In the genomic region with DNA sequence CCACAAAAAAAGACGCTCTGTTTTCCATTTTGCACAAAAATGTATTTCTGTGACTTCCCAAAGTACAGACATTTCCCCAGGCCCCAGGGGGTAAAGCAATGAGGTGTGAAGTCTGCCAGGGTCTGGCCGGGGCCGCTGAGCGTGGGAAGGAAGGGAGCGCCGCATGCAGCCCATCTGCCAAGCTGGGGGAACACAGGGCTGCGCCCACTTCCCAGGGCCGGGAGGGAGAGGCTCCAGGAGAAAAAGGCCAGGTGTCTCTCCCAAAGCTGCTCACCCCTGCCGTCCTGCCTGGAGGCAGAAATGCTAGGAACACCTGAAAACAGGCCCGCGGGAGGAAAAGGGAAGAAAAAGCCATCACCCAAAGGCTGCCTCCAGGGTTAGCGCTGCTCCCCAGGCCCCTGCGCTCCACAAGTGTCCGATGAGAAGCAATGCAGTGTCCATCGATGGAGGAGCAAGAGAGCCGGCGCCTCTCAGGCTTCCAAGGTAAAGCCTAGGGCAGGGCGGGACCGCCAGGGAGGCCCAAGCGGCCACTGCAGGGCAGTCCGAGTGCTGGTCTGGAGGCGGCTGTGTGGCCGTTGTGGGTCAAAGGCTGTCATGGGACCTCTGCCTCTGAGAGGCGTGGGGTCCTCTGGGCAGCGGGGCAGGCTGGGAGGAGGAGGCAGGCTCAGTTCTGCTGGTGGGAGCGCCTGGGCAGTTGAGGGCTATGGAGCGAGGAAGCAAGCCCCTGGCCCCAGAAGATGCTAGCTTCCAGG, we compare ENCODE assay signal across 1 cellular context.
TF ChIP-seq lines count a peak whose summit lies in the region.

No MANE protein-coding gene starts in this region.

TF ChIP-seq in K562, 482 proteins besides CTCF, POLR2A, EP300 and RAD21:
- TF ChIP-seq ZNF197 (CRISPR knock-in tag; IDR thresholded peaks at IDR 0.05; ENCODE audit: low read depth): no peak
- TF ChIP-seq, protein P1, sequence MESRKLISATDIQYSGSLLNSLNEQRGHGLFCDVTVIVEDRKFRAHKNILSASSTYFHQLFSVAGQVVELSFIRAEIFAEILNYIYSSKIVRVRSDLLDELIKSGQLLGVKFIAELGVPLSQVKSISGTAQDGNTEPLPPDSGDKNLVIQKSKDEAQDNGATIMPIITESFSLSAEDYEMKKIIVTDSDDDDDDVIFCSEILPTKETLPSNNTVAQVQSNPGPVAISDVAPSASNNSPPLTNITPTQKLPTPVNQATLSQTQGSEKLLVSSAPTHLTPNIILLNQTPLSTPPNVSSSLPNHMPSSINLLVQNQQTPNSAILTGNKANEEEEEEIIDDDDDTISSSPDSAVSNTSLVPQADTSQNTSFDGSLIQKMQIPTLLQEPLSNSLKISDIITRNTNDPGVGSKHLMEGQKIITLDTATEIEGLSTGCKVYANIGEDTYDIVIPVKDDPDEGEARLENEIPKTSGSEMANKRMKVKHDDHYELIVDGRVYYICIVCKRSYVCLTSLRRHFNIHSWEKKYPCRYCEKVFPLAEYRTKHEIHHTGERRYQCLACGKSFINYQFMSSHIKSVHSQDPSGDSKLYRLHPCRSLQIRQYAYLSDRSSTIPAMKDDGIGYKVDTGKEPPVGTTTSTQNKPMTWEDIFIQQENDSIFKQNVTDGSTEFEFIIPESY (CRISPR knock-in tag; IDR thresholded peaks at IDR 0.05): peak; percentile 58; the same call in 1 of the 2 replicates
TF ChIP-seq in K562: peak in this region for 1.
